In the genomic region with DNA sequence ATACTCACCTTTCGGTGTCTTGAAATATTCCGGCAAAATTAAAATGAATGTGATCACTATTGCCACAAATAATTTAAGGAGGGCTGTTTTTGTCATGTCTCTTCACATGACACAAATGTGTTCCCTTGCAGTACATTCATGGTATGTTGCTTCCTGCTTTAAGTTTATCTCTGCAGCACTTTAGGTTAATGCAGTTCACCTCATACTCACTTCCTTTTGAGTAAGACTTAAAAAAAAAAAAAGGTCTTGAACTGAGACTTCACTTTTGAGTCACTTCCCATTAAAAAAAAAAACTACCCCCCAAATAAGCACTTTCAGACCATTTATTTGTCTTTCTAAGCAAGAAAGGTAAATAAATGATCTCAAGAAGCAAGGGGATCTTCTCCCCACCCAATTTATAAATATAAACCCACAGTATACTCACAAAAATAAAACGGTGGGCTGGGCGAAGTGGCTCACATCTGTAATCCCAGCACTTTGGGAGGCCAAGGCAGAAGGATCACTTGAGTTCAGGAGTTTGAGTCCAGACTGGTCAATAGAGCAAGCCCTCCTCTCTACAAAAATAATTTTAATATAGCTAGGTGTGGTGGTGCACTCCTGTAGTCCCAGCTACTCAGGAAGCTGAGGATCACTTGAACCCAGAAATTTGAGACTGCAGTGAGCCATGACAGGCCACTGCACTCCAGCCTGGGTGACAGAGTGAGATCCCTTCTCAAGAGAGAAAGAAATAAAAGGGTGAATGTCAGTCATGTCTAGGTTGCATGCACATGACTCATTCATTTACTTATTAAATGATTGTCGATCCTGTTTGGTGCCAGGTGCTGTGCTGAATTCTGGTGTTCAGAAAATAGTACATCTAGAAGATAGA, we compare ENCODE assay signal across 8 cellular contexts. TPM values are rescaled to one million over a fixed set of nuclear protein-coding genes. Genes with fewer than 3 reads are reported as not detected.
A peak's percentile ranks its signal among the peaks of the same experiment; 100 is the strongest.
DNase-seq lines count a peak whose midpoint lies in the region; ATAC-seq and TF ChIP-seq lines count a peak whose summit lies in the region.

A gene with protein sequence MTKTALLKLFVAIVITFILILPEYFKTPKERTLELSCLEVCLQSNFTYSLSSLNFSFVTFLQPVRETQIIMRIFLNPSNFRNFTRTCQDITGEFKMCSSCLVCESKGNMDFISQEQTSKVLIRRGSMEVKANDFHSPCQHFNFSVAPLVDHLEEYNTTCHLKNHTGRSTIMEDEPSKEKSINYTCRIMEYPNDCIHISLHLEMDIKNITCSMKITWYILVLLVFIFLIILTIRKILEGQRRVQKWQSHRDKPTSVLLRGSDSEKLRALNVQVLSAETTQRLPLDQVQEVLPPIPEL (minus strand): TSS at position 192 of the 868 bp plus-strand sequence. CDS start 96 bp downstream, at position 96.

- H2AK5ac ChIP-seq in neuronal stem cell (ENCODE audit: low read depth, low read length) (no peak within 1 kb of the TSS), H9 (ENCODE audit: insufficient read length, low read length) (no peak within 1 kb of the TSS)

- no CpG with 5 or more reads among the region's 5 CpGs for WGBS in neuronal stem cell (ENCODE audit: extremely low coverage in 2 of 2, insufficient read length in 2 of 2, insufficient replicate concordance in 1 of 2), 2 donors
- no CpG with 5 or more reads among the region's 5 CpGs for WGBS in H9 (ENCODE audit: extremely low coverage, insufficient read length, low lambda C conversion rate)

- H3K27ac Mint-ChIP-seq in activated naive CD8-positive, alpha-beta T cell: peak within 1 kb of the TSS; percentile 92
- H3K27ac Mint-ChIP-seq in endothelial cell (ENCODE audit: unreplicated experiment): no peak within 1 kb of the TSS
- H3K27ac Mint-ChIP-seq in H9: peak within 1 kb of the TSS in 1 of 3 experiments; percentile 24; a peak in 1 of 7 replicates

- peaks cover 53% of the 10 kb centered on the region for H3K4me1 Mint-ChIP-seq in activated naive CD8-positive, alpha-beta T cell (ENCODE audit: low read depth)
- peaks cover 2% of the 10 kb centered on the region for H3K4me1 Mint-ChIP-seq in endothelial cell (ENCODE audit: unreplicated experiment)
- H3K4me1 Mint-ChIP-seq in H9: peaks cover 0 to 2% of the 10 kb centered on the region in 2 experiments; a peak in 2 of 4 replicates

- H3K4ac ChIP-seq in neuronal stem cell (ENCODE audit: low read length) (no peak within 1 kb of the TSS), H9 (ENCODE audit: low read depth, low read length) (no peak within 1 kb of the TSS)

- H4K91ac ChIP-seq in neuronal stem cell (ENCODE audit: low read depth, low read length, poor library complexity): no peak within 1 kb of the TSS
- no peak within 1 kb of the TSS for H4K91ac ChIP-seq in H9 (ENCODE audit: insufficient read length, low read depth, low read length)

- no peak within 1 kb of the TSS for H2BK5ac ChIP-seq in neuronal stem cell (ENCODE audit: low read length)
- H2BK5ac ChIP-seq in H9 (ENCODE audit: insufficient read length, low read length): no peak within 1 kb of the TSS

- peak; percentile 52 for ATAC-seq in GM18520 (IDR thresholded peaks at IDR 0.05; ENCODE audit: unreplicated experiment)
- ATAC-seq in HG02588 (IDR thresholded peaks at IDR 0.05; ENCODE audit: unreplicated experiment): peak; percentile 51

- H3K56ac ChIP-seq in H9 (ENCODE audit: insufficient read length, low read depth, low read length): no peak within 1 kb of the TSS

- H3K79me1 ChIP-seq in neuronal stem cell (ENCODE audit: low read depth, low read length) (no peaks in the 10 kb centered on the region), H9 (ENCODE audit: insufficient read depth, low read depth, low read length, poor library complexity, severe bottlenecking) (no peaks in the 10 kb centered on the region)

- H3K18ac ChIP-seq in neuronal stem cell (ENCODE audit: low read length): no peak within 1 kb of the TSS
- H3K18ac ChIP-seq in H9 (ENCODE audit: insufficient read length, low read depth, low read length): no peak within 1 kb of the TSS

- no peaks in the 10 kb centered on the region for H3K27me3 Mint-ChIP-seq in activated naive CD8-positive, alpha-beta T cell
- H3K27me3 Mint-ChIP-seq in endothelial cell (ENCODE audit: unreplicated experiment) (no peaks in the 10 kb centered on the region), H9 (ENCODE audit: low read depth) (no peaks in the 10 kb centered on the region)

- no peak within 1 kb of the TSS for H3K23ac ChIP-seq in neuronal stem cell (ENCODE audit: low read depth, low read length, poor library complexity)
- H3K23ac ChIP-seq in H9 (ENCODE audit: insufficient read length, low read depth, low read length): no peak within 1 kb of the TSS

- no peak within 1 kb of the TSS for H4K5ac ChIP-seq in H9 (ENCODE audit: insufficient read length, low read depth, low read length)

- H3K9me3 Mint-ChIP-seq in activated naive CD8-positive, alpha-beta T cell (ENCODE audit: low read depth): no peaks in the 10 kb centered on the region
- H3K9me3 Mint-ChIP-seq in endothelial cell (ENCODE audit: unreplicated experiment): no peaks in the 10 kb centered on the region
- H3K9me3 Mint-ChIP-seq in H9: no peaks in the 10 kb centered on the region

- H3K4me3 ChIP-seq in neuronal stem cell (ENCODE audit: low read length in 2 of 2): no peak within 1 kb of the TSS

- H3K36me3 ChIP-seq in neuronal stem cell (replicated peaks in 1 of 2; ENCODE audit: control insufficient read depth in 2 of 2, insufficient read depth in 2 of 2, low read length in 2 of 2): no peaks in the 10 kb centered on the region

- H2AFZ ChIP-seq in neuronal stem cell (ENCODE audit: low read length): peak within 1 kb of the TSS; percentile 30
- no peak within 1 kb of the TSS for H2AFZ ChIP-seq in H9 (ENCODE audit: low read length)

- H3K4me1 ChIP-seq in neuronal stem cell (ENCODE audit: control insufficient read depth in 2 of 2, insufficient read depth in 1 of 2, low read depth in 1 of 2, low read length in 2 of 2) (peaks cover 3 to 4% of the 10 kb centered on the region in 2 donors), H9 (ENCODE audit: insufficient read depth, low read length) (no peaks in the 10 kb centered on the region)

- H3K23me2 ChIP-seq in H9 (ENCODE audit: insufficient read length, low read depth, low read length, poor library complexity, severe bottlenecking): no peaks in the 10 kb centered on the region

- H3K36me3 Mint-ChIP-seq in activated naive CD8-positive, alpha-beta T cell: no peaks in the 10 kb centered on the region
- H3K36me3 Mint-ChIP-seq in endothelial cell (ENCODE audit: low read depth, unreplicated experiment) (no peaks in the 10 kb centered on the region), H9 (ENCODE audit: insufficient read depth in 1 of 3, low read depth in 3 of 3) (no peaks in the 10 kb centered on the region)

- no peaks in the 10 kb centered on the region for H4K20me1 ChIP-seq in H9 (ENCODE audit: control insufficient read depth, insufficient read depth, insufficient read length)

- H2BK120ac ChIP-seq in neuronal stem cell (ENCODE audit: low read depth, low read length) (no peak within 1 kb of the TSS), H9 (ENCODE audit: low read depth, low read length, poor library complexity, severe bottlenecking) (no peak within 1 kb of the TSS)

- H4K8ac ChIP-seq in neuronal stem cell (ENCODE audit: low read depth, low read length) (no peak within 1 kb of the TSS), H9 (replicated peaks; ENCODE audit: insufficient read length, low read depth, low read length) (no peak within 1 kb of the TSS)

- H3K9ac ChIP-seq in neuronal stem cell (ENCODE audit: low read depth, low read length, poor library complexity) (no peak within 1 kb of the TSS), H9 (ENCODE audit: extremely low read depth, insufficient read length, low read length) (no peak within 1 kb of the TSS)

- DNase-seq in MV-4-11 (lab: John Stamatoyannopoulos, UW) (peak; percentile 85), neuronal stem cell (ENCODE audit: low spot score) (no peak), endothelial cell (ENCODE audit: low spot score) (no peak), epidermal melanocyte (ENCODE audit: insufficient read length, low spot score) (no peak), H9 (no peak)

- H3K79me2 ChIP-seq in H9 (ENCODE audit: insufficient read depth, low read length): no peaks in the 10 kb centered on the region

- H3K27me3 ChIP-seq in neuronal stem cell (ENCODE audit: control insufficient read depth in 3 of 3, insufficient read depth in 3 of 3, low read depth in 1 of 3, low read length in 3 of 3) (no peaks in the 10 kb centered on the region), H9 (ENCODE audit: insufficient read depth, low read length) (no peaks in the 10 kb centered on the region)

- no peak within 1 kb of the TSS for H2BK20ac ChIP-seq in H9 (ENCODE audit: low read depth, low read length, poor library complexity, severe bottlenecking)

- H3T11ph ChIP-seq in H9 (ENCODE audit: low read length): no peak within 1 kb of the TSS

- H3K4me3 Mint-ChIP-seq in activated naive CD8-positive, alpha-beta T cell: peak within 1 kb of the TSS; percentile 87
- H3K4me3 Mint-ChIP-seq in endothelial cell (ENCODE audit: unreplicated experiment) (no peak within 1 kb of the TSS), H9 (no peak within 1 kb of the TSS)

- no peak within 1 kb of the TSS for H3K27ac ChIP-seq in neuronal stem cell (replicated peaks; ENCODE audit: low read length)
- H3K27ac ChIP-seq in H9 (ENCODE audit: insufficient read length, low read depth, low read length): no peak within 1 kb of the TSS

- TF ChIP-seq CTCF in endothelial cell (IDR thresholded peaks at IDR 0.05; ENCODE audit: unreplicated experiment) (no peak), H9 (conservative IDR thresholded peaks at IDR 0.05) (no peak)

- H3K14ac ChIP-seq in neuronal stem cell (ENCODE audit: low read length): no peak within 1 kb of the TSS
- H3K14ac ChIP-seq in H9 (ENCODE audit: insufficient read depth, low read length): no peak within 1 kb of the TSS

- H2BK15ac ChIP-seq in neuronal stem cell (ENCODE audit: low read length) (no peak within 1 kb of the TSS), H9 (ENCODE audit: low read depth, low read length) (no peak within 1 kb of the TSS)

- H3K4me2 ChIP-seq in neuronal stem cell (ENCODE audit: insufficient read depth, low read length, poor library complexity, severe bottlenecking) (no peak within 1 kb of the TSS), H9 (ENCODE audit: insufficient read depth, insufficient read length, low read length) (no peak within 1 kb of the TSS)

- H3K9me3 ChIP-seq in neuronal stem cell (replicated peaks in 1 of 2; ENCODE audit: control insufficient read depth in 2 of 2, insufficient read depth in 1 of 2, low read depth in 1 of 2, low read length in 2 of 2) (no peaks in the 10 kb centered on the region), H9 (ENCODE audit: control insufficient read depth, low read depth, low read length) (no peaks in the 10 kb centered on the region)

- H2BK12ac ChIP-seq in neuronal stem cell (ENCODE audit: low read length) (no peak within 1 kb of the TSS), H9 (ENCODE audit: insufficient read length, low read depth, low read length) (no peak within 1 kb of the TSS)

RNA-seq across cellular contexts. Expression of the gene that starts here (rescaled TPM):
- polyA plus RNA-seq in neuronal stem cell (2013, experiment 1 of 2): not detected
- not detected for polyA plus RNA-seq in neuronal stem cell (2013, experiment 2 of 2)
- total RNA-seq in endothelial cell (ENCODE audit: unreplicated experiment) (not detected), H9 (2021) (not detected in 2 replicates)
